In the genomic region with DNA sequence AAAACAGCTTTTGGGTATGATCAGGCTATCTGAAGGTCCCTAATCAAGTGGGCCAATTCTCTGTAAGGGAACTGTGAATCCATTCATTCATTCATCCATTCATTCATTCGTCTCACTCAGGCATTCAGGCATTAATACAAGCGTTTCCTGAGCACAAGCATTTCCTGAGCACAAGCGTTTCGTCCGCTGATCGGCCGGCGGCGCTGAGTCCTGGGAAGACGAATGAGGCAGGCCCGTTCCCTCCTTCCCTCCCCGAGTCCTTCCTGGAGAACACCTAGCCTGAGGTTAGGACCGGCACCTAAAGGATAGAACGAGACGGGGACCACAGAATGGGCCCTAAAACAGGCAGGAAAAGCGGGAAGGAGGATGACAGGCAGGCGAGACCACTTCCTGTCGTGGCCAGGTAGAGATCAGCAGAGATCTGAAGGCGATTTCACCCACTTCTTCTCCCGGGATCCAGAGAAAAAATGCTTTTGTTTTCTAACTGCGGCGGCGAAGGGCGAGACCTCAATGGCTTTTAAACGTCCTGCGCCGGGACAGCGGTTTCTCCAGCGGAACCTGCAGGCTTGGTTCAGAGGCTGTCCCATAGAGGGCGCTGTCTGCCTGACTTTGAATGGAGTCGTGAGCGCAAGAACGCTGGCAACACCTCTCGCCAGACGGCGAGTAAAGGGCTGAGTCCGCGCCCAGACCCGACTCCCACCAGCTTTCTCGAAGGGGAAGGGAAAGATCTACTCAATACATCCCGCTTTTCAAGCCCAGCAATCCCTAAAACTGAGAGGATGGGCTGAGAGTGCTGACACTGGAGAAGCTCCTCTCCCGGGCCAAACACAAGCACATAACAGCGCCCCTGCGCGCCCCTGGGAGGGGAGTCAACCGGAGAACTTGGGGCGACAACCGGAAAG, we compare ENCODE assay signal across 1 cellular context.
A peak's percentile ranks its signal among the peaks of the same experiment; 100 is the strongest.
TF ChIP-seq lines count a peak whose summit lies in the region.

No MANE protein-coding gene starts in this region.

TF ChIP-seq in GM12878, 131 proteins besides CTCF, POLR2A, EP300 and RAD21:
- no peak for TF ChIP-seq FOS (IDR thresholded peaks at IDR 0.05; ENCODE audit: borderline replicate concordance, extremely low read depth, insufficient read length)
- TF ChIP-seq YY1 (IDR thresholded peaks at IDR 0.05; ENCODE audit: low read depth, low read length) = peak; percentile 72; the same call in 1 of the 2 replicates
- TF ChIP-seq IKZF1 (conservative IDR thresholded peaks at IDR 0.05) = 0 out of 2 replicates have a peak, but pooled peaks have one; percentile 23
- peak; percentile 89 for TF ChIP-seq ZNF24 (IDR thresholded peaks at IDR 0.05)
- no peak for TF ChIP-seq KDM1A (IDR thresholded peaks at IDR 0.05; ENCODE audit: borderline replicate concordance)
- peak; percentile 66; the same call in 1 of the 2 replicates for TF ChIP-seq CBX5 (IDR thresholded peaks at IDR 0.05; ENCODE audit: low read depth)
- no peak for TF ChIP-seq BACH1 (IDR thresholded peaks at IDR 0.05; ENCODE audit: borderline replicate concordance)
- peak; percentile 90 for TF ChIP-seq SMC3 (IDR thresholded peaks at IDR 0.05; ENCODE audit: borderline replicate concordance, low read length)
- no peak for TF ChIP-seq TARDBP (IDR thresholded peaks at IDR 0.05; ENCODE audit: borderline replicate concordance)
- TF ChIP-seq LARP7 (IDR thresholded peaks at IDR 0.05) = 0 out of 2 replicates have a peak, but pooled peaks have one; percentile 20
- TF ChIP-seq GATAD2B (conservative IDR thresholded peaks at IDR 0.05; ENCODE audit: low read depth) = no peak
- TF ChIP-seq, protein P1, sequence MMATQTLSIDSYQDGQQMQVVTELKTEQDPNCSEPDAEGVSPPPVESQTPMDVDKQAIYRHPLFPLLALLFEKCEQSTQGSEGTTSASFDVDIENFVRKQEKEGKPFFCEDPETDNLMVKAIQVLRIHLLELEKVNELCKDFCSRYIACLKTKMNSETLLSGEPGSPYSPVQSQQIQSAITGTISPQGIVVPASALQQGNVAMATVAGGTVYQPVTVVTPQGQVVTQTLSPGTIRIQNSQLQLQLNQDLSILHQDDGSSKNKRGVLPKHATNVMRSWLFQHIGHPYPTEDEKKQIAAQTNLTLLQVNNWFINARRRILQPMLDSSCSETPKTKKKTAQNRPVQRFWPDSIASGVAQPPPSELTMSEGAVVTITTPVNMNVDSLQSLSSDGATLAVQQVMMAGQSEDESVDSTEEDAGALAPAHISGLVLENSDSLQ (IDR thresholded peaks at IDR 0.05) = 0 out of 2 replicates have a peak, but pooled peaks have one; percentile 11
- TF ChIP-seq ZNF622 (IDR thresholded peaks at IDR 0.05) = no peak
- TF ChIP-seq, protein P2, sequence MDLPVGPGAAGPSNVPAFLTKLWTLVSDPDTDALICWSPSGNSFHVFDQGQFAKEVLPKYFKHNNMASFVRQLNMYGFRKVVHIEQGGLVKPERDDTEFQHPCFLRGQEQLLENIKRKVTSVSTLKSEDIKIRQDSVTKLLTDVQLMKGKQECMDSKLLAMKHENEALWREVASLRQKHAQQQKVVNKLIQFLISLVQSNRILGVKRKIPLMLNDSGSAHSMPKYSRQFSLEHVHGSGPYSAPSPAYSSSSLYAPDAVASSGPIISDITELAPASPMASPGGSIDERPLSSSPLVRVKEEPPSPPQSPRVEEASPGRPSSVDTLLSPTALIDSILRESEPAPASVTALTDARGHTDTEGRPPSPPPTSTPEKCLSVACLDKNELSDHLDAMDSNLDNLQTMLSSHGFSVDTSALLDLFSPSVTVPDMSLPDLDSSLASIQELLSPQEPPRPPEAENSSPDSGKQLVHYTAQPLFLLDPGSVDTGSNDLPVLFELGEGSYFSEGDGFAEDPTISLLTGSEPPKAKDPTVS (IDR thresholded peaks at IDR 0.05; ENCODE audit: low read depth, low read length) = 0 out of 2 replicates have a peak, but pooled peaks have one; percentile 20
- no peak for TF ChIP-seq ZNF207 (IDR thresholded peaks at IDR 0.05; ENCODE audit: borderline replicate concordance)
- no peak for TF ChIP-seq WRNIP1 (IDR thresholded peaks at IDR 0.05; ENCODE audit: borderline replicate concordance, low read depth, low read length)
- no peak for TF ChIP-seq ZBED1 (IDR thresholded peaks at IDR 0.05; ENCODE audit: borderline replicate concordance)
- TF ChIP-seq, protein P3, sequence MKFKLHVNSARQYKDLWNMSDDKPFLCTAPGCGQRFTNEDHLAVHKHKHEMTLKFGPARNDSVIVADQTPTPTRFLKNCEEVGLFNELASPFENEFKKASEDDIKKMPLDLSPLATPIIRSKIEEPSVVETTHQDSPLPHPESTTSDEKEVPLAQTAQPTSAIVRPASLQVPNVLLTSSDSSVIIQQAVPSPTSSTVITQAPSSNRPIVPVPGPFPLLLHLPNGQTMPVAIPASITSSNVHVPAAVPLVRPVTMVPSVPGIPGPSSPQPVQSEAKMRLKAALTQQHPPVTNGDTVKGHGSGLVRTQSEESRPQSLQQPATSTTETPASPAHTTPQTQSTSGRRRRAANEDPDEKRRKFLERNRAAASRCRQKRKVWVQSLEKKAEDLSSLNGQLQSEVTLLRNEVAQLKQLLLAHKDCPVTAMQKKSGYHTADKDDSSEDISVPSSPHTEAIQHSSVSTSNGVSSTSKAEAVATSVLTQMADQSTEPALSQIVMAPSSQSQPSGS (IDR thresholded peaks at IDR 0.05; ENCODE audit: low read length) = no peak
- no peak for TF ChIP-seq BHLHE40 (IDR thresholded peaks at IDR 0.05; ENCODE audit: borderline replicate concordance in 1 of 2, low read depth in 2 of 2, low read length in 1 of 2)
- TF ChIP-seq, protein P4, sequence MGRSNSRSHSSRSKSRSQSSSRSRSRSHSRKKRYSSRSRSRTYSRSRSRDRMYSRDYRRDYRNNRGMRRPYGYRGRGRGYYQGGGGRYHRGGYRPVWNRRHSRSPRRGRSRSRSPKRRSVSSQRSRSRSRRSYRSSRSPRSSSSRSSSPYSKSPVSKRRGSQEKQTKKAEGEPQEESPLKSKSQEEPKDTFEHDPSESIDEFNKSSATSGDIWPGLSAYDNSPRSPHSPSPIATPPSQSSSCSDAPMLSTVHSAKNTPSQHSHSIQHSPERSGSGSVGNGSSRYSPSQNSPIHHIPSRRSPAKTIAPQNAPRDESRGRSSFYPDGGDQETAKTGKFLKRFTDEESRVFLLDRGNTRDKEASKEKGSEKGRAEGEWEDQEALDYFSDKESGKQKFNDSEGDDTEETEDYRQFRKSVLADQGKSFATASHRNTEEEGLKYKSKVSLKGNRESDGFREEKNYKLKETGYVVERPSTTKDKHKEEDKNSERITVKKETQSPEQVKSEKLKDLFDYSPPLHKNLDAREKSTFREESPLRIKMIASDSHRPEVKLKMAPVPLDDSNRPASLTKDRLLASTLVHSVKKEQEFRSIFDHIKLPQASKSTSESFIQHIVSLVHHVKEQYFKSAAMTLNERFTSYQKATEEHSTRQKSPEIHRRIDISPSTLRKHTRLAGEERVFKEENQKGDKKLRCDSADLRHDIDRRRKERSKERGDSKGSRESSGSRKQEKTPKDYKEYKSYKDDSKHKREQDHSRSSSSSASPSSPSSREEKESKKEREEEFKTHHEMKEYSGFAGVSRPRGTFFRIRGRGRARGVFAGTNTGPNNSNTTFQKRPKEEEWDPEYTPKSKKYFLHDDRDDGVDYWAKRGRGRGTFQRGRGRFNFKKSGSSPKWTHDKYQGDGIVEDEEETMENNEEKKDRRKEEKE (IDR thresholded peaks at IDR 0.05) = no peak
- peak; percentile 64 for TF ChIP-seq EED (IDR thresholded peaks at IDR 0.05; ENCODE audit: low read depth)
- no peak for TF ChIP-seq MYB (IDR thresholded peaks at IDR 0.05; ENCODE audit: borderline replicate concordance, low read depth, low read length)
- peak; percentile 80; the same call in 1 of the 2 replicates for TF ChIP-seq ESRRA (IDR thresholded peaks at IDR 0.05; ENCODE audit: low read length)
- peak; percentile 68 for TF ChIP-seq RUNX3 (IDR thresholded peaks at IDR 0.05; ENCODE audit: low read length)
- TF ChIP-seq HDAC6 (IDR thresholded peaks at IDR 0.05; ENCODE audit: unreplicated experiment) = peak; percentile 55
- no peak for TF ChIP-seq NFIC (IDR thresholded peaks at IDR 0.05; ENCODE audit: low read depth, low read length)
- TF ChIP-seq ZNF384 (IDR thresholded peaks at IDR 0.05; ENCODE audit: borderline replicate concordance, low read depth, low read length) = no peak
- no peak for TF ChIP-seq SREBF2 (IDR thresholded peaks at IDR 0.05; ENCODE audit: low read length)
TF ChIP-seq in GM12878: peak in this region for 12.
